ENCODE assay signal across 37 cellular contexts in the genomic region with DNA sequence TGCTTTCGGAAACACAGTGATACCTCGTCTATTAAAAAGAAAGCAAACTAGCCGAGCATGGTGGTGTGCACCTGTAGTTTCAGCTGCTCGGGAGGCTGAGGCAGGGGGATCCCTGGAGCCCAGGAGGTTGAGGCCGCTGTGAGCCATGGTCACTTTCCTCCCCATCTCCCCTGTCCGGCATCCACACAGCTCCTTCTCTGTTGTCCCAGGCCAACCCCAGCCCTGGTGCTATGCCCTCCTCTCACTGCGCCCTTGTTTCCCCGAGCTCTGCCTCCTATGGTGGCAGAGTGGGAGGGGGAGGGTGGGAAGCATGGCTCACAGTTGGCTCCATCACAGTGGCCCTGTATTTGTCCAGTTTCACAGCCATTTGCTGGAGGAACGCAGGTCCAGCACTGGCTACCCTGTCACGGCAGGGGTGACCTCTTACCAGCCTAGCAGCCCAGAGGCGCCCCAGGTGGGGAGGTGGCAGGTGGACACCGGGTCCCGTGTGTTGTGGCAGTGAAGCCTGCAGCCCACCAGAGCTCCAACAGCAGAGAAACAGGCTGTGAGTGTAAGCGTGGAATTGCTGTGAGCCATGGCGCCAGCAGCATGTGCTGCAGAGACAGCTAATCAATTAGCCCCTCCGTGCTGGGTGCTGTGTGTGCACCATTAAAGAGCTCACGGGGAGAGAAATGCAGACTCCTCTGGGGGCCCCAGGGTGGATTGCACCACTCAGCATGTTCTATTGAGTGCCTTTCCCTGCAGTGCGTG. TPM values are rescaled to one million over a fixed set of nuclear protein-coding genes. Genes with fewer than 3 reads are reported as not detected.
A peak's percentile ranks its signal among the peaks of the same experiment; 100 is the strongest.
DNase-seq lines count a peak whose midpoint lies in the region; ATAC-seq, FAIRE-seq and TF ChIP-seq lines count a peak whose summit lies in the region.
"Had no signal": no experiment of that assay in that cellular context is flagged by ENCODE, and none has a peak within 500 bp of the region (broad histone marks: within the 10 kb centered on the region; RNA-seq: fewer than 3 reads in every experiment).

No MANE protein-coding gene starts in this region.

- peaks cover 65% of the 10 kb centered on the region for H3K4me1 ChIP-seq in body of pancreas
- H3K4me1 ChIP-seq in pancreas: peaks cover 4 to 19% (median 9%) of the 10 kb centered on the region in 3 donors
- H3K4me1 ChIP-seq: foreskin keratinocyte had no signal

- no peaks in the 10 kb centered on the region for H3K36me3 ChIP-seq in body of pancreas (replicated peaks in 1 of 2; ENCODE audit: insufficient read depth in 1 of 2, low read depth in 2 of 2)
- no peaks in the 10 kb centered on the region for H3K36me3 ChIP-seq in pancreas
- H3K36me3 ChIP-seq: esophagus squamous epithelium, heart left ventricle, lower lobe of right lung had no signal

- FAIRE-seq in pancreas (lab: Jason Lieb, UNC): no peak
- FAIRE-seq: GM18507, keratinocyte, small intestine, urothelium cell line had no signal

- H3K27me3 ChIP-seq in body of pancreas (no peaks in the 10 kb centered on the region), pancreas (no peaks in the 10 kb centered on the region)
- H3K27me3 ChIP-seq: dorsolateral prefrontal cortex, esophagus squamous epithelium, heart left ventricle had no signal

- peak; percentile 29 for DNase-seq in NCI-H2227 (lab: John Stamatoyannopoulos, UW; ENCODE audit: unreplicated experiment)
- no peak for DNase-seq in NCI-H2227 treated with DMSO at 0.1 percent for 48 hours (lab: John Stamatoyannopoulos, UW)
- DNase-seq in Jurkat, Clone E6-1 (ENCODE audit: low read depth, low spot score): no peak
- DNase-seq in body of pancreas: peak in 3 of 4 donors; percentile 41 to 46 (median 42)
- peak in 4 of 6 donors; percentile 46 to 82 (median 53) for DNase-seq in pancreas
- no peak for DNase-seq in GM13977 (ENCODE audit: low spot score)
- DNase-seq in KG1 (lab: John Stamatoyannopoulos, UW): no peak
- DNase-seq: activated CD4-positive, alpha-beta T cell treated with anti-CD3 and anti-CD28 coated beads for 36 hours; activated CD8-positive, alpha-beta memory T cell treated with anti-CD3 and anti-CD28 coated beads, Interleukin-2, amount 50 U/mL, for 48 hours; activated CD8-positive, alpha-beta T cell treated with anti-CD3 and anti-CD28 coated beads for 36 hours; activated naive CD4-positive, alpha-beta T cell treated with anti-CD3 and anti-CD28 coated beads for 36 hours; CD8-positive, alpha-beta T cell; cerebellar nuclear complex; dorsolateral prefrontal cortex; esophagus squamous epithelium; foreskin keratinocyte; Kasumi-1; lower lobe of right lung; midbrain; MV-4-11; naive B cell; NCI-H1694 treated with DMSO at 0.1 percent for 48 hours; NCI-H510A; small intestine; stimulated activated naive CD8-positive, alpha-beta T cell treated with anti-CD3 and anti-CD28 coated beads, Interleukin-15, Interleukin-2, amounts not matched to agents 100 U/mL and 50 U/mL, for 24 hours had no signal

- ATAC-seq in body of pancreas (no peak), pancreas (no peak), GM21381 (IDR thresholded peaks at IDR 0.05; ENCODE audit: unreplicated experiment) (no peak)
- ATAC-seq: activated CD4-positive, alpha-beta T cell treated with anti-CD3 and anti-CD28 coated beads for 36 hours; activated CD8-positive, alpha-beta T cell treated with anti-CD3 and anti-CD28 coated beads for 36 hours; CD8-positive, alpha-beta T cell; foreskin keratinocyte; heart left ventricle; lower lobe of right lung; stimulated activated naive CD8-positive, alpha-beta T cell treated with anti-CD3 and anti-CD28 coated beads, Interleukin-15, Interleukin-2, amounts not matched to agents 100 U/mL and 50 U/mL, for 24 hours had no signal

- in situ Hi-C loops in GM13977 (cut with MboI; ENCODE audit: low pct_unique_long_range_greater_than_20kb, low sequenced_read_pairs, unreplicated experiment): no loop called here

- TF ChIP-seq CTCF in body of pancreas (IDR thresholded peaks at IDR 0.05) (no peak), pancreas (IDR thresholded peaks at IDR 0.05) (no peak), GM13977 (IDR thresholded peaks at IDR 0.05; ENCODE audit: extremely low read depth, insufficient read depth, missing control alignments) (no peak)

- H3K9me3 ChIP-seq in body of pancreas (no peaks in the 10 kb centered on the region), pancreas (no peaks in the 10 kb centered on the region)
- H3K9me3 ChIP-seq: esophagus squamous epithelium, lower lobe of right lung had no signal

- H3K4me3 ChIP-seq in Jurkat, Clone E6-1 (ENCODE audit: low read length): peak overlapping the region; percentile 46
- H3K4me3 ChIP-seq in body of pancreas (no peak overlapping the region), pancreas (peak overlapping the region in 2 of 4 donors; percentile 38 to 60)
- H3K4me3 ChIP-seq: dorsolateral prefrontal cortex, esophagus squamous epithelium, heart left ventricle, lower lobe of right lung had no signal

- intact Hi-C loops in body of pancreas (cut with DNase I) (no loop called here), pancreas (cut with DNase I) (no loop called here)

- H3K27ac ChIP-seq in body of pancreas (peak overlapping the region; percentile 72 to 98 (median 96)), pancreas (peak overlapping the region; percentile 23 to 97 (median 96))
- H3K27ac ChIP-seq: esophagus squamous epithelium, foreskin keratinocyte, heart left ventricle, lower lobe of right lung had no signal

- peak in 2 of 3 donors; percentile 18 to 19 for TF ChIP-seq POLR2A in body of pancreas (IDR thresholded peaks at IDR 0.05)

- WGBS in body of pancreas, 2 donors: 42 to 64% methylated on average over 9 to 18 of the region's 18 CpGs
- 44 to 49% methylated on average over 18 of the region's 18 CpGs for WGBS in pancreas, 2 donors

RNA-seq across cellular contexts. Expression of gene RTP5, which starts 15.6 kb away (rescaled TPM):
- 1.3 TPM for polyA plus RNA-seq in Jurkat, Clone E6-1 (2012; ENCODE audit: insufficient read depth, insufficient read length)
- not detected for total RNA-seq in body of pancreas
- not detected for total RNA-seq in pancreas
- under 1 TPM; 0.02 to 0.19 TPM for polyA plus RNA-seq in pancreas
- total RNA-seq: A172; activated naive CD4-positive, alpha-beta T cell treated with anti-CD3 and anti-CD28 coated beads for 36 hours; activated T-helper 1 cell treated with anti-CD3 and anti-CD28 coated beads, Interleukin-12 subunit alpha, Interleukin-12 subunit beta, Interleukin-2, Interleukin-4 antibody, amounts not matched to agents 30 ng/mL and 10 ng/mL and 1 ng/mL, durations not matched to agents 14 hours and 24 hours and 36 hours; Daoy; foreskin keratinocyte; H4; heart left ventricle; lower lobe of right lung; osteoblast; Right ventricle myocardium superior had no signal
- polyA plus RNA-seq: foreskin keratinocyte, heart left ventricle, keratinocyte had no signal

RNA-seq across cellular contexts. Expression of gene PDCD1, which starts 26.4 kb away (rescaled TPM):
- polyA plus RNA-seq in Jurkat, Clone E6-1 (2012; ENCODE audit: insufficient read depth, insufficient read length): 3.5 TPM
- total RNA-seq in body of pancreas (1 to 10 TPM in 1 of 2 donors, under 1 TPM in 1; 0.99 to 1.3 TPM), pancreas (under 1 TPM in 5 of 6 donors, not detected in 1; 0.14 to 0.63 (median 0.29) TPM)
- under 1 TPM; 0.09 to 0.23 TPM for polyA plus RNA-seq in pancreas
- total RNA-seq: A172, Daoy, foreskin keratinocyte, H4, osteoblast, temporal lobe had no signal
- polyA plus RNA-seq: foreskin keratinocyte, keratinocyte had no signal

Comparison
In these comparisons a context has a peak if more than half of its experiments do, and no peak if none do; other contexts are left out.
1. DNase-seq: peak in NCI-H2227 (single experiment), body of pancreas (3 of 4) and pancreas (4 of 6); none in NCI-H2227 treated with DMSO at 0.1 percent for 48 hours (single experiment), Jurkat, Clone E6-1 (single experiment), GM13977 (single experiment) and KG1 (single experiment).